In genomic region chr11:131867457-131868257, GRCh38 we compare ENCODE assay signal across 8 cellular contexts.
A peak's percentile ranks its signal among the peaks of the same experiment; 100 is the strongest.
DNase-seq lines count a peak whose midpoint lies in the region; ATAC-seq and TF ChIP-seq lines count a peak whose summit lies in the region.

No MANE protein-coding gene starts in this region.

- DNase-seq in AG04449 (ENCODE audit: low read depth, low spot score): peak; percentile 47
- DNase-seq in NCI-H748 (lab: John Stamatoyannopoulos, UW; ENCODE audit: unreplicated experiment): peak; percentile 85
- DNase-seq in T47D (ENCODE audit: low read depth in 1 of 2, low spot score in 1 of 2): peak; percentile 89 to 94
- peak; percentile 89 for DNase-seq in islet precursor cell
- DNase-seq in testis: peak; percentile 75

- no peaks in the 10 kb centered on the region for H3K27me3 ChIP-seq in testis

- intact Hi-C loops in testis (cut with DNase I; ENCODE audit: low total_unique reads): no loop called here

- no peaks in the 10 kb centered on the region for H3K36me3 ChIP-seq in testis (ENCODE audit: low read depth, missing control alignments)

- CTCF ChIA-PET in AG04449 (lab: Yijun Ruan, JAX): interaction anchor here (0.6 to 9.7 kb wide), 71 partner anchors 9 to 1211 kb away, joined by 3 to 264 read pairs (median 4); no protein-coding TSS in a partner anchor

- POLR2A ChIA-PET in AG04449 (lab: Yijun Ruan, JAX): interaction anchor here (1.0 to 1.2 kb wide), 4 partner anchors 43 to 259 kb away, joined by 3 to 6 read pairs (median 4); no protein-coding TSS in a partner anchor

- ATAC-seq in HG03139 (IDR thresholded peaks at IDR 0.05; ENCODE audit: unreplicated experiment) (peak; percentile 60), esophagus mucosa (no peak)

- no peaks in the 10 kb centered on the region for H3K9me3 ChIP-seq in testis

- TF ChIP-seq CTCF in AG04449 (IDR thresholded peaks at IDR 0.05; ENCODE audit: insufficient read depth, low read length, missing control alignments) (peak; percentile 90), GM12873 (IDR thresholded peaks at IDR 0.05; ENCODE audit: insufficient read depth, low read depth, low read length, missing control alignments) (peak; percentile 90), testis (IDR thresholded peaks at IDR 0.05) (peak in 2 of 3 experiments; percentile 41 to 47)

- H3K4me1 ChIP-seq in testis: no peaks in the 10 kb centered on the region

- H3K27ac ChIP-seq in testis: no peak overlapping the region

- WGBS in testis, 2 donors: 51 to 62% methylated on average over 10 of the region's 10 CpGs

- H3K4me3 ChIP-seq in AG04449 (ENCODE audit: low read depth, low read length): no peak overlapping the region
- H3K4me3 ChIP-seq in testis: no peak overlapping the region

- in situ Hi-C loops in T47D (cut with HindIII; ENCODE audit: low pct_unique_long_range_greater_than_20kb, low sequenced_read_pairs): no loop called here

- no peak for TF ChIP-seq POLR2A in testis (IDR thresholded peaks at IDR 0.05)
